ENCODE assay signal across 4 cellular contexts in genomic region chr7:81286754-81287153, GRCh38.
DNase-seq lines count a peak whose midpoint lies in the region; ATAC-seq, FAIRE-seq and TF ChIP-seq lines count a peak whose summit lies in the region.
"Not testable (repeated sequence)": the region's sequence is repeated elsewhere in the genome, so short reads cannot be mapped to it uniquely, and the experiment has no call there.

No MANE protein-coding gene starts in this region.

- BruUV-seq in IMR-90 (replicated peaks; lab: Mats Ljungman, UMichigan), result not testable (repeated sequence)

- POLR2A ChIA-PET in IMR-90 (lab: Charles Lee; ENCODE audit: unreplicated experiment), result not testable (repeated sequence)

- not testable (repeated sequence) for ATAC-seq in IMR-90 (ENCODE audit: low read depth)

- intact Hi-C loops in IMR-90 (cut with micrococcal nuclease), result loop anchor here (10.0 kb wide), 1 partner anchor 158 kb away; no protein-coding TSS in a partner anchor

- H4K91ac ChIP-seq in IMR-90 (ENCODE audit: insufficient read depth, low read depth, low read length), result not testable (repeated sequence)

- not testable (repeated sequence) for H4K20me1 ChIP-seq in IMR-90 (ENCODE audit: insufficient read depth, low read length); astrocyte (ENCODE audit: insufficient read depth, low read length); neural cell (ENCODE audit: insufficient read depth)

- not testable (repeated sequence) for H3K9me3 ChIP-seq in IMR-90 (ENCODE audit: control insufficient read depth, insufficient read depth, low read length); astrocyte (ENCODE audit: insufficient read depth, low read depth, low read length); neural cell (ENCODE audit: low read length)

- not testable (repeated sequence) for H3K79me1 ChIP-seq in IMR-90 (ENCODE audit: low read depth in 1 of 2, low read length in 2 of 2)

- not testable (repeated sequence) for H3K27me3 Mint-ChIP-seq in astrocyte (ENCODE audit: low read depth, unreplicated experiment)

- H2BK20ac ChIP-seq in IMR-90 (ENCODE audit: low read depth, low read length), result peak overlapping the region; percentile 54; the same call in 1 of the 2 replicates

- H3K36me3 Mint-ChIP-seq in astrocyte (ENCODE audit: low read depth, unreplicated experiment), result not testable (repeated sequence)

- peak; percentile 90 for TF ChIP-seq EP300 in neural cell (conservative IDR thresholded peaks at IDR 0.05; ENCODE audit: poor library complexity, severe bottlenecking)

- TF ChIP-seq RAD21 in IMR-90 (IDR thresholded peaks at IDR 0.05; ENCODE audit: low read length); neural cell (conservative IDR thresholded peaks at IDR 0.05): not testable (repeated sequence)

- H3K27ac Mint-ChIP-seq in astrocyte (ENCODE audit: unreplicated experiment), result not testable (repeated sequence)

- not testable (repeated sequence) for TF ChIP-seq POLR2A in H54 (IDR thresholded peaks at IDR 0.05; ENCODE audit: low read depth, low read length); IMR-90 (IDR thresholded peaks at IDR 0.05; ENCODE audit: low read depth, low read length)

- H2BK5ac ChIP-seq in IMR-90 (ENCODE audit: low read depth, low read length, poor library complexity, severe bottlenecking), result not testable (repeated sequence)

- H3K4me1 Mint-ChIP-seq in astrocyte (ENCODE audit: low read depth, unreplicated experiment), result peaks cover 20% of the 10 kb centered on the region

- not testable (repeated sequence) for H3K9me3 Mint-ChIP-seq in astrocyte (ENCODE audit: unreplicated experiment)

- not testable (repeated sequence) for H2AK5ac ChIP-seq in IMR-90 (ENCODE audit: low read depth, low read length)

- dilution Hi-C loops in IMR-90 (cut with HindIII; ENCODE audit: low sequenced_read_pairs, unreplicated experiment), result not testable (repeated sequence)

- in situ Hi-C loops in IMR-90 (cut with MboI; ENCODE audit: low sequenced_read_pairs), result not testable (repeated sequence)

- not testable (repeated sequence) for TF ChIP-seq CTCF in IMR-90 (conservative IDR thresholded peaks at IDR 0.05; ENCODE audit: low read depth, low read length); astrocyte (IDR thresholded peaks at IDR 0.05; ENCODE audit: insufficient read depth, low read depth, low read length); neural cell (IDR thresholded peaks at IDR 0.05; ENCODE audit: poor library complexity, severe bottlenecking)

- WGBS in IMR-90 (ENCODE audit: extremely low coverage in 2 of 2, insufficient read length in 1 of 2), 2 experiments, result 67% methylated on average over 1 of the region's 4 CpGs; no CpG with 5 or more reads in 1 of the 2 experiments

- H3K9ac ChIP-seq in IMR-90 (ENCODE audit: low read depth, low read length); astrocyte (ENCODE audit: low read length); neural cell (ENCODE audit: low read length): not testable (repeated sequence)

- not testable (repeated sequence) for H2BK120ac ChIP-seq in IMR-90 (ENCODE audit: low read depth, low read length)

- CTCF ChIA-PET in IMR-90 (lab: Yijun Ruan, JAX), result not testable (repeated sequence)

- H3K14ac ChIP-seq in IMR-90 (replicated peaks; ENCODE audit: low read depth, low read length), result not testable (repeated sequence)

- H3K79me2 ChIP-seq in astrocyte (ENCODE audit: insufficient read depth, low read length); neural cell (replicated peaks; ENCODE audit: insufficient read depth, low read length): not testable (repeated sequence)

- H3K4me3 Mint-ChIP-seq in astrocyte (ENCODE audit: unreplicated experiment), result not testable (repeated sequence)

- not testable (repeated sequence) for H3K4me3 ChIP-seq in IMR-90 (ENCODE audit: insufficient read depth, low read depth, low read length); astrocyte (ENCODE audit: insufficient read depth, low read depth, low read length); neural cell (ENCODE audit: low read length)

- H3K4me1 ChIP-seq in IMR-90 (ENCODE audit: control insufficient read depth, insufficient read depth, low read length), result not testable (repeated sequence)
- peaks cover 13% of the 10 kb centered on the region for H3K4me1 ChIP-seq in astrocyte (ENCODE audit: insufficient read depth, low read length)

- not testable (repeated sequence) for H4K5ac ChIP-seq in IMR-90 (ENCODE audit: low read depth, low read length)

- not testable (repeated sequence) for H3K9me2 ChIP-seq in neural cell (ENCODE audit: insufficient read depth, low read length)

- H3F3A ChIP-seq in neural cell (ENCODE audit: insufficient read depth, low read length, poor library complexity, severe bottlenecking), result not testable (repeated sequence)

- not testable (repeated sequence) for H3K9me1 ChIP-seq in IMR-90 (ENCODE audit: insufficient read depth, low read length)

- not testable (repeated sequence) for H2AK9ac ChIP-seq in IMR-90 (replicated peaks; ENCODE audit: low read depth, low read length, poor library complexity)

- FAIRE-seq in H54 (lab: Jason Lieb, UNC) (peak; percentile 38), astrocyte (lab: Jason Lieb, UNC) (peak; percentile 34)

- H3K27ac ChIP-seq in IMR-90 (ENCODE audit: insufficient read depth, low read length); astrocyte (ENCODE audit: low read depth, low read length); neural cell (ENCODE audit: low read length): not testable (repeated sequence)

- H3K27me3 ChIP-seq in IMR-90 (ENCODE audit: control insufficient read depth, insufficient read depth, low read length); astrocyte (ENCODE audit: insufficient read depth, low read length); neural cell (ENCODE audit: insufficient read depth, low read depth, low read length): not testable (repeated sequence)

- not testable (repeated sequence) for H3K23ac ChIP-seq in IMR-90 (ENCODE audit: low read depth, low read length)

- H3K36me3 ChIP-seq in IMR-90 (ENCODE audit: control insufficient read depth, insufficient read depth, low read length); astrocyte (ENCODE audit: insufficient read depth, low read length); neural cell (ENCODE audit: insufficient read depth, low read length): not testable (repeated sequence)

- H2AFZ ChIP-seq in IMR-90 (replicated peaks; ENCODE audit: low read length, poor library complexity); astrocyte (ENCODE audit: low read depth, low read length); neural cell (ENCODE audit: low read depth, low read length): not testable (repeated sequence)

- not testable (repeated sequence) for DNase-seq in H54 (ENCODE audit: insufficient read length, low spot score); IMR-90; astrocyte (ENCODE audit: low read depth)

- H3K4me2 ChIP-seq in IMR-90 (ENCODE audit: low read depth, low read length); astrocyte (ENCODE audit: low read length); neural cell (ENCODE audit: low read length): not testable (repeated sequence)

- not testable (repeated sequence) for H2BK15ac ChIP-seq in IMR-90 (ENCODE audit: low read depth, low read length)

- H3K18ac ChIP-seq in IMR-90 (ENCODE audit: low read depth, low read length), result not testable (repeated sequence)

- not testable (repeated sequence) for H3K56ac ChIP-seq in IMR-90 (ENCODE audit: extremely low read depth, insufficient read depth, low read length)

- not testable (repeated sequence) for H3K4ac ChIP-seq in IMR-90 (ENCODE audit: low read depth, low read length)

- H4K8ac ChIP-seq in IMR-90 (ENCODE audit: low read depth in 2 of 2, low read length in 2 of 2), result not testable (repeated sequence)

TF ChIP-seq in neural cell, 6 proteins besides CTCF, POLR2A, EP300 and RAD21:
- TF ChIP-seq POLR2AphosphoS5 (IDR thresholded peaks at IDR 0.05), result peak; percentile 67
